ENCODE assay signal across 10 cellular contexts in the genomic region with DNA sequence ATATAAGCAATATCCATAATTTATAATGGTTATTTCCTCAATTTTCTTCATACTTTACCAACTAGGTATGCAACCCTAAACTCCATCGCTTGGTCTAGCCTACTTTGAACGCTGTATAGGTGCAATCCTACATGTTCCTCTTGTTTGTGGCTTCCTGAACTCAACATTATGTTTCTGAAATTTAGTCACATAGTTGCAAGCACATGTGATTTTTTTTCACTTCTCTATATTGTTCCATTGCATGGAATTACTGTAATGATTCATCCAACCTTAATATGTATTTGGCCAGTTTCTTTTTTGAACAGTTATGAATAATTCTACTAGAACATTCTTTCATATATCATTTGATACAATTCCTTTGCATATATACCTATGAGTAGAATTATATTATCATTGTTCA. TPM values are rescaled to one million over a fixed set of nuclear protein-coding genes. Genes with fewer than 3 reads are reported as not detected.
A peak's percentile ranks its signal among the peaks of the same experiment; 100 is the strongest.
DNase-seq lines count a peak whose midpoint lies in the region; ATAC-seq, FAIRE-seq and TF ChIP-seq lines count a peak whose summit lies in the region.
"Not testable (repeated sequence)": the region's sequence is repeated elsewhere in the genome, so short reads cannot be mapped to it uniquely, and the experiment has no call there.
"Had no signal": no experiment of that assay in that cellular context is flagged by ENCODE, and none has a peak within 500 bp of the region (broad histone marks: within the 10 kb centered on the region; RNA-seq: fewer than 3 reads in every experiment).

No MANE protein-coding gene starts in this region.

- not testable (repeated sequence) for H3K36me3 ChIP-seq in pancreas

- H3K27me3 ChIP-seq in pancreas, result not testable (repeated sequence)

- H3K27ac Mint-ChIP-seq in activated B cell treated with CpG ODN at 0.5 μM for 24 hours; activated naive CD4-positive, alpha-beta T cell treated with anti-CD3 and anti-CD28 coated beads, Interleukin-2, amount 50 U/mL, for 72 hours: not testable (repeated sequence)

- H3K4me3 ChIP-seq in pancreas, result not testable (repeated sequence)

- not testable (repeated sequence) for H3K4me1 Mint-ChIP-seq in activated B cell treated with CpG ODN at 0.5 μM for 24 hours

- H3K9me3 Mint-ChIP-seq in activated B cell treated with CpG ODN at 0.5 μM for 24 hours, result peaks cover 12% of the 10 kb centered on the region
- peaks cover 0 to 13% of the 10 kb centered on the region in 2 donors for H3K9me3 Mint-ChIP-seq in activated naive CD4-positive, alpha-beta T cell treated with anti-CD3 and anti-CD28 coated beads, Interleukin-2, amount 50 U/mL, for 72 hours

- intact Hi-C loops in activated B cell treated with CpG ODN at 0.5 μM for 24 hours (cut with micrococcal nuclease); pancreas (cut with DNase I): not testable (repeated sequence)

- POLR2A ChIA-PET in activated B cell treated with CpG ODN at 0.5 μM for 24 hours (lab: Charles Lee), result not testable (repeated sequence)

- not testable (repeated sequence) for H3K4me3 Mint-ChIP-seq in activated B cell treated with CpG ODN at 0.5 μM for 24 hours

- DNase-seq in GM12892 (ENCODE audit: insufficient read length); activated B cell treated with CpG ODN at 0.5 μM for 24 hours; activated naive CD4-positive, alpha-beta T cell treated with anti-CD3 and anti-CD28 coated beads, Interleukin-2, amount 50 U/mL, for 72 hours (ENCODE audit: low spot score in 2 of 2); pancreas: not testable (repeated sequence)

- H3K4me1 ChIP-seq in pancreas, result not testable (repeated sequence)

- FAIRE-seq in GM12892 (lab: Jason Lieb, UNC) (peak; percentile 64), pancreas (lab: Jason Lieb, UNC) (peak; percentile 17)

- peak; percentile 85 for ATAC-seq in GM18868 (IDR thresholded peaks at IDR 0.05; ENCODE audit: unreplicated experiment)
- peak; percentile 52 for ATAC-seq in GM21786 (IDR thresholded peaks at IDR 0.05; ENCODE audit: unreplicated experiment)
- peak; percentile 76 for ATAC-seq in HG03095 (IDR thresholded peaks at IDR 0.05; ENCODE audit: unreplicated experiment)
- peak; percentile 58 for ATAC-seq in activated B cell treated with CpG ODN at 0.5 μM for 24 hours (ENCODE audit: low read depth)
- ATAC-seq in activated naive CD4-positive, alpha-beta T cell treated with anti-CD3 and anti-CD28 coated beads, Interleukin-2, amount 50 U/mL, for 72 hours, result peak; percentile 56 to 97
- not testable (repeated sequence) for ATAC-seq in pancreas

- H3K9me3 ChIP-seq in pancreas, result not testable (repeated sequence)

- not testable (repeated sequence) for TF ChIP-seq POLR2A in GM12892 (IDR thresholded peaks at IDR 0.05; ENCODE audit: low read depth, low read length)

- H3K27ac ChIP-seq in pancreas, result not testable (repeated sequence)

- WGBS in pancreas, 2 donors, result no CpG with 5 or more reads among the region's 2 CpGs

- not testable (repeated sequence) for TF ChIP-seq CTCF in activated B cell treated with CpG ODN at 0.5 μM for 24 hours (IDR thresholded peaks at IDR 0.05); pancreas (IDR thresholded peaks at IDR 0.05)

- peaks cover 20% of the 10 kb centered on the region for H3K36me3 Mint-ChIP-seq in activated B cell treated with CpG ODN at 0.5 μM for 24 hours (ENCODE audit: low read depth)
- H3K36me3 Mint-ChIP-seq in activated naive CD4-positive, alpha-beta T cell treated with anti-CD3 and anti-CD28 coated beads, Interleukin-2, amount 50 U/mL, for 72 hours, result peaks cover 16 to 65% of the 10 kb centered on the region in 2 donors

- CTCF ChIA-PET in activated B cell treated with CpG ODN at 0.5 μM for 24 hours (lab: Charles Lee), result not testable (repeated sequence)

- not testable (repeated sequence) for H3K27me3 Mint-ChIP-seq in activated B cell treated with CpG ODN at 0.5 μM for 24 hours

RNA-seq across cellular contexts. Expression of a gene that starts 2.8 kb away (rescaled TPM):
- polyA plus RNA-seq in GM12892 (2012; ENCODE audit: missing spikeins), result 0.28 TPM
- 1.7 and 2.7 TPM in 2 replicates for total RNA-seq in activated B cell treated with CpG ODN at 0.5 μM for 24 hours
- total RNA-seq in activated naive CD4-positive, alpha-beta T cell treated with anti-CD3 and anti-CD28 coated beads, Interleukin-2, amount 50 U/mL, for 72 hours, result 1 to 10 TPM in 1 of 2 donors, under 1 TPM in 1; 0.30 to 2.7 TPM
- under 1 TPM in 4 of 6 donors, not detected in 2; 0.17 to 0.28 (median 0.22) TPM for total RNA-seq in pancreas
- polyA plus RNA-seq in pancreas, result under 1 TPM in 1 of 2 donors, not detected in 1; 0.16 TPM
- total RNA-seq: A172, MCF 10A had no signal
- polyA plus RNA-seq: BJ had no signal

RNA-seq across cellular contexts. Expression of a gene that starts 32.8 kb away (rescaled TPM):
- 0.40 TPM for polyA plus RNA-seq in GM12892 (2012; ENCODE audit: missing spikeins)
- total RNA-seq in activated B cell treated with CpG ODN at 0.5 μM for 24 hours (0.60 and 1.5 TPM in 2 replicates), pancreas (under 1 TPM; 0.43 to 0.61 (median 0.55) TPM)
- total RNA-seq in activated naive CD4-positive, alpha-beta T cell treated with anti-CD3 and anti-CD28 coated beads, Interleukin-2, amount 50 U/mL, for 72 hours, result 1 to 10 TPM; 1.5 to 2.4 TPM
- not detected for polyA plus RNA-seq in pancreas

RNA-seq across cellular contexts. Expression of a gene that starts 39.5 kb away (rescaled TPM):
- 0.51 TPM for polyA plus RNA-seq in GM12892 (2012; ENCODE audit: missing spikeins)
- total RNA-seq in activated B cell treated with CpG ODN at 0.5 μM for 24 hours, result 3.4 and 6.3 TPM in 2 replicates
- 1 to 10 TPM; 2.9 to 3.9 TPM for total RNA-seq in activated naive CD4-positive, alpha-beta T cell treated with anti-CD3 and anti-CD28 coated beads, Interleukin-2, amount 50 U/mL, for 72 hours
- total RNA-seq in pancreas, result 1 to 10 TPM in 5 of 6 donors, under 1 TPM in 1; 0.98 to 2.6 (median 1.5) TPM
- polyA plus RNA-seq in pancreas, result not detected
